Comparison of ENCODE assay signal across 1 cellular context in genomic region chr10:119207367-119207668, GRCh38.
TF ChIP-seq lines count a peak whose summit lies in the region.

Gene GRK5, plus strand, starts transcription at chr10:119207571. Its CDS starts 347 bp downstream, at chr10:119207918.

TF ChIP-seq in K562, 482 proteins besides CTCF, POLR2A, EP300 and RAD21 (continued from another document and continues in another):
- no peak for TF ChIP-seq FOXO4 (CRISPR knock-in tag; IDR thresholded peaks at IDR 0.05)
- TF ChIP-seq ELF1 (tag; IDR thresholded peaks at IDR 0.05): no peak
- TF ChIP-seq HSF4 (CRISPR knock-in tag; IDR thresholded peaks at IDR 0.05; ENCODE audit: borderline replicate concordance): no peak
- peak; percentile 58; the same call in 1 of the 2 replicates for TF ChIP-seq CXXC5 (CRISPR knock-in tag; IDR thresholded peaks at IDR 0.05)
- TF ChIP-seq PHF8 (IDR thresholded peaks at IDR 0.05; ENCODE audit: borderline replicate concordance, low read length): peak; percentile 20; the same call in 1 of the 2 replicates
- no peak for TF ChIP-seq SREBF1 (IDR thresholded peaks at IDR 0.05; ENCODE audit: borderline replicate concordance, low read depth, low read length)
- TF ChIP-seq ZNF740 (CRISPR knock-in tag; IDR thresholded peaks at IDR 0.05): no peak
- TF ChIP-seq ZNF740 (tag; IDR thresholded peaks at IDR 0.05): no peak
- no peak for TF ChIP-seq USF2 (CRISPR knock-in tag; IDR thresholded peaks at IDR 0.05)
- no peak for TF ChIP-seq TCF3 (CRISPR knock-in tag; IDR thresholded peaks at IDR 0.05)
- TF ChIP-seq E2F8 (IDR thresholded peaks at IDR 0.05; ENCODE audit: low read depth, partially characterized antibody): no peak
- peak; percentile 82 for TF ChIP-seq HCFC1 (IDR thresholded peaks at IDR 0.05; ENCODE audit: low read depth, low read length)
- no peak for TF ChIP-seq ZBTB1 (CRISPR knock-in tag; IDR thresholded peaks at IDR 0.05; ENCODE audit: borderline replicate concordance, low read depth)
- no peak for TF ChIP-seq ZNF583 (CRISPR knock-in tag; IDR thresholded peaks at IDR 0.05)
- TF ChIP-seq PCBP2 (IDR thresholded peaks at IDR 0.05; ENCODE audit: low read depth, low read length, poor library complexity, severe bottlenecking): no peak
- no peak for TF ChIP-seq E2F3 (CRISPR knock-in tag; IDR thresholded peaks at IDR 0.05)
- no peak for TF ChIP-seq E2F4 (CRISPR knock-in tag; IDR thresholded peaks at IDR 0.05; ENCODE audit: low read depth)
- no peak for TF ChIP-seq DLX4 (CRISPR knock-in tag; IDR thresholded peaks at IDR 0.05)
- TF ChIP-seq ILK (tag; IDR thresholded peaks at IDR 0.05; ENCODE audit: borderline replicate concordance, low read depth): no peak
- TF ChIP-seq ZBTB34 (CRISPR knock-in tag; IDR thresholded peaks at IDR 0.05): no peak
- no peak for TF ChIP-seq SIRT6 (IDR thresholded peaks at IDR 0.05; ENCODE audit: low read depth, low read length)
- no peak for TF ChIP-seq NFE2 (IDR thresholded peaks at IDR 0.05; ENCODE audit: low read depth)
- no peak for TF ChIP-seq NCOA4 (IDR thresholded peaks at IDR 0.05; ENCODE audit: partially characterized antibody)
- TF ChIP-seq MYC (IDR thresholded peaks at IDR 0.05; ENCODE audit: low read depth, low read length): no peak
- TF ChIP-seq MYC (CRISPR knock-in tag; IDR thresholded peaks at IDR 0.05; ENCODE audit: borderline replicate concordance, low read depth): no peak
- no peak for TF ChIP-seq SMAD4 (CRISPR knock-in tag; conservative IDR thresholded peaks at IDR 0.05)
- TF ChIP-seq MIER1 (IDR thresholded peaks at IDR 0.05; ENCODE audit: low read depth): no peak
- no peak for TF ChIP-seq ZNF232 (CRISPR knock-in tag; IDR thresholded peaks at IDR 0.05)
- TF ChIP-seq GABPA (tag; conservative IDR thresholded peaks at IDR 0.05; ENCODE audit: low read depth): no peak; the same call in 1 of the 2 replicates
- TF ChIP-seq AFF1 (IDR thresholded peaks at IDR 0.05; ENCODE audit: low read depth in 1 of 2, partially characterized antibody in 2 of 2): no peak
- TF ChIP-seq CC2D1A (IDR thresholded peaks at IDR 0.05): no peak
- TF ChIP-seq STAT5B (CRISPR knock-in tag; IDR thresholded peaks at IDR 0.05): no peak
- TF ChIP-seq NFYB (IDR thresholded peaks at IDR 0.05; ENCODE audit: extremely low read depth, insufficient read length): no peak
- TF ChIP-seq ZNF717 (CRISPR knock-in tag; IDR thresholded peaks at IDR 0.05): no peak
- no peak for TF ChIP-seq POLR2H (tag; IDR thresholded peaks at IDR 0.05; ENCODE audit: low read depth)
- TF ChIP-seq ZNF408 (CRISPR knock-in tag; IDR thresholded peaks at IDR 0.05; ENCODE audit: low read depth): no peak
- peak; percentile 78 for TF ChIP-seq RBFOX2 (IDR thresholded peaks at IDR 0.05; ENCODE audit: low read depth, low read length)
- no peak for TF ChIP-seq NR1H2 (CRISPR knock-in tag; IDR thresholded peaks at IDR 0.05)
- TF ChIP-seq ARID1B (IDR thresholded peaks at IDR 0.05): no peak
- no peak for TF ChIP-seq CEBPZ (IDR thresholded peaks at IDR 0.05; ENCODE audit: borderline replicate concordance, low read depth, low read length)
- TF ChIP-seq E2F5 (CRISPR knock-in tag; IDR thresholded peaks at IDR 0.05): no peak
- TF ChIP-seq UBTF (IDR thresholded peaks at IDR 0.05; ENCODE audit: borderline replicate concordance in 1 of 2, low read depth in 2 of 2, low read length in 2 of 2): no peak
